In the genomic region with DNA sequence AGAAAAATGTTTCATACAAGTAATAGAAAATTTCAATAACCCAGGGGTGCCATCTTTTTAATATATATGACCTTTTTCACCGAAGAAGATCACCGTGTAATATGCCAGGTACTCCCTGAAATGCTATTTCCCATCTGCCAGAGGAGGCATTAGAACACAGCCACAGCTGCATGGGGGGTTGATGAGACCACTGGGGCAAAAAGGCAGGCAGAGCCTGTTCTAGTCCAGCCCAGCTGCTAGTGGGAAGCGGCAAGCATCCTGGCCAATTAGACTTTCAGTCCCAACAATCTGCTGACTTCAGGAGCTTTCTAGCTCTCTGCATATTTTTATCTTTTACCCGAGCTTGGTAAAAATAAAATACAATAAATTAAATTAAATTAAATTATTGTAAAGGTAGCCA, we compare ENCODE assay signal across 25 cellular contexts.
DNase-seq lines count a peak whose midpoint lies in the region; ATAC-seq and TF ChIP-seq lines count a peak whose summit lies in the region.
"Had no signal": no experiment of that assay in that cellular context is flagged by ENCODE, and none has a peak within 500 bp of the region (broad histone marks: within the 10 kb centered on the region; RNA-seq: fewer than 3 reads in every experiment).

No MANE protein-coding gene starts in this region.

- no peaks in the 10 kb centered on the region for H3K79me2 ChIP-seq in neural progenitor cell (ENCODE audit: low read depth)

- H3K27me3 Mint-ChIP-seq in endodermal cell (ENCODE audit: insufficient read depth) (peaks cover 2% of the 10 kb centered on the region), neural progenitor cell (ENCODE audit: insufficient read depth, low read depth) (peaks cover 2% of the 10 kb centered on the region)
- H3K27me3 Mint-ChIP-seq: T-cell had no signal

- H3K9me3 Mint-ChIP-seq in endodermal cell = peaks cover 5% of the 10 kb centered on the region
- peaks cover 7% of the 10 kb centered on the region for H3K9me3 Mint-ChIP-seq in neural progenitor cell

- H3K9me3 ChIP-seq in endodermal cell (ENCODE audit: control insufficient read depth, low read length) (peaks cover 8% of the 10 kb centered on the region), neural progenitor cell (ENCODE audit: low read depth) (no peaks in the 10 kb centered on the region)
- H3K9me3 ChIP-seq: Caco-2, MG63, SJSA1 had no signal

- H3K4me1 Mint-ChIP-seq in endodermal cell = no peaks in the 10 kb centered on the region
- peaks cover 22% of the 10 kb centered on the region for H3K4me1 Mint-ChIP-seq in neural progenitor cell
- H3K4me1 Mint-ChIP-seq: T-cell had no signal

- H3K4me3 Mint-ChIP-seq in endodermal cell (no peak overlapping the region), neural progenitor cell (no peak overlapping the region)
- H3K4me3 Mint-ChIP-seq: CD8-positive, alpha-beta T cell; T-cell had no signal

- H3K27me3 ChIP-seq in endodermal cell (ENCODE audit: control insufficient read depth, insufficient read depth, low read length, poor library complexity, severe bottlenecking) (no peaks in the 10 kb centered on the region), neural progenitor cell (no peaks in the 10 kb centered on the region)
- H3K27me3 ChIP-seq: MG63, SJSA1 had no signal

- DNase-seq in NCI-H2171 (lab: John Stamatoyannopoulos, UW) = peak; percentile 8
- peak; percentile 50 for DNase-seq in NCI-H2227 treated with DMSO at 0.1 percent for 48 hours (lab: John Stamatoyannopoulos, UW)
- no peak for DNase-seq in endodermal cell
- peak; percentile 44 for DNase-seq in neural progenitor cell (ENCODE audit: low spot score)
- DNase-seq in amygdala (lab: John Stamatoyannopoulos, UW) = no peak
- DNase-seq in NCI-H2107 treated with DMSO at 0.1 percent for 48 hours (lab: John Stamatoyannopoulos, UW; ENCODE audit: unreplicated experiment) = no peak
- DNase-seq: Caco-2; CD8-positive, alpha-beta T cell; GOT3; HCEC 1CT; IMR-90; KG1; MG63; NCI-H1048; NCI-H1417; NCI-H187; NCI-H2081 treated with DMSO at 0.1 percent for 48 hours; NCI-H226; NCI-H510A treated with DMSO at 0.1 percent for 48 hours; Right ventricle myocardium superior; RPMI8226; T-cell had no signal

- 83 to 93% methylated on average over 1 to 3 of the region's 4 CpGs for WGBS in endodermal cell (ENCODE audit: insufficient coverage in 1 of 2, insufficient read length in 1 of 2), 2 experiments

- H2AFZ ChIP-seq in neural progenitor cell (replicated peaks) = no peak overlapping the region

- H3K9ac ChIP-seq in endodermal cell (ENCODE audit: extremely low read depth, low read length, poor library complexity, severe bottlenecking) = no peak overlapping the region
- H3K9ac ChIP-seq in neural progenitor cell = no peak overlapping the region

- H3K36me3 Mint-ChIP-seq in endodermal cell (ENCODE audit: low read depth) = peaks cover 3% of the 10 kb centered on the region
- H3K36me3 Mint-ChIP-seq in neural progenitor cell = peaks cover 3% of the 10 kb centered on the region
- H3K36me3 Mint-ChIP-seq: CD8-positive, alpha-beta T cell; T-cell had no signal

- TF ChIP-seq CTCF in endodermal cell (conservative IDR thresholded peaks at IDR 0.05) (peak; percentile 11), neural progenitor cell (IDR thresholded peaks at IDR 0.05) (no peak)

- H3K36me3 ChIP-seq in endodermal cell (ENCODE audit: control insufficient read depth, insufficient read depth, low read length) (no peaks in the 10 kb centered on the region), neural progenitor cell (no peaks in the 10 kb centered on the region)
- H3K36me3 ChIP-seq: MG63, SJSA1 had no signal

- H3F3A ChIP-seq in neural progenitor cell (ENCODE audit: low read depth) = no peaks in the 10 kb centered on the region

- H3K4me3 ChIP-seq in endodermal cell (ENCODE audit: low read length) = no peak overlapping the region
- H3K4me3 ChIP-seq in neural progenitor cell = no peak overlapping the region
- H3K4me3 ChIP-seq: MG63, SJSA1 had no signal

- ATAC-seq in GM18519 (IDR thresholded peaks at IDR 0.05; ENCODE audit: low FRiP score, unreplicated experiment) = no peak
- ATAC-seq: CD8-positive, alpha-beta T cell; T-cell had no signal

- H3K27ac Mint-ChIP-seq in endodermal cell (no peak overlapping the region), neural progenitor cell (no peak overlapping the region)
- H3K27ac Mint-ChIP-seq: CD8-positive, alpha-beta T cell; T-cell had no signal

- no peaks in the 10 kb centered on the region for H3K4me1 ChIP-seq in endodermal cell (ENCODE audit: control insufficient read depth, insufficient read depth, low read length)
- H3K4me1 ChIP-seq in neural progenitor cell = peaks cover 5% of the 10 kb centered on the region
- H3K4me1 ChIP-seq: Caco-2, SJSA1 had no signal

- no peak overlapping the region for H3K4me2 ChIP-seq in neural progenitor cell

- no peaks in the 10 kb centered on the region for H4K20me1 ChIP-seq in neural progenitor cell (ENCODE audit: low read depth)

- H3K27ac ChIP-seq in endodermal cell (ENCODE audit: low read depth, low read length) (no peak overlapping the region), neural progenitor cell (no peak overlapping the region)
- H3K27ac ChIP-seq: C4-2B, SJSA1 had no signal

Comparison
In these comparisons a context has a peak if more than half of its experiments do, and no peak if none do; other contexts are left out.
1. DNase-seq: peak in NCI-H2171 (single experiment), NCI-H2227 treated with DMSO at 0.1 percent for 48 hours (single experiment) and neural progenitor cell (single experiment); none in endodermal cell (single experiment), amygdala (0 of 56) and NCI-H2107 treated with DMSO at 0.1 percent for 48 hours (single experiment).